In genomic region chr9:130939405-130939941, GRCh38 we compare ENCODE assay signal across 11 cellular contexts. TPM values are rescaled to one million over a fixed set of nuclear protein-coding genes. Genes with fewer than 3 reads are reported as not detected.
A peak's percentile ranks its signal among the peaks of the same experiment; 100 is the strongest.
DNase-seq lines count a peak whose midpoint lies in the region; ATAC-seq, FAIRE-seq and TF ChIP-seq lines count a peak whose summit lies in the region.
"Had no signal": no experiment of that assay in that cellular context is flagged by ENCODE, and none has a peak within 500 bp of the region (broad histone marks: within the 10 kb centered on the region; RNA-seq: fewer than 3 reads in every experiment).

No MANE protein-coding gene starts in this region.

- no peak for TF ChIP-seq RAD21 in K562 (CRISPR knock-in tag; conservative IDR thresholded peaks at IDR 0.05 in 1 of 2, IDR thresholded peaks at IDR 0.05 in 1 of 2)
- no peak for TF ChIP-seq RAD21 in HepG2 (CRISPR knock-in tag; IDR thresholded peaks at IDR 0.05)

- intact Hi-C loops in Right ventricle myocardium superior (cut with DNase I) = no loop called here
- intact Hi-C loops in K562 (cut with micrococcal nuclease) = no loop called here
- intact Hi-C loops in HepG2 (cut with micrococcal nuclease; ENCODE audit: unreplicated experiment) = no loop called here

- H3K4me3 ChIP-seq in cardiac muscle cell (peak overlapping the region; percentile 55), K562 (peak overlapping the region; percentile 41; the same call in 1 of the 2 replicates), HepG2 (replicated peaks in 1 of 3; ENCODE audit: insufficient read depth in 1 of 3, low read depth in 2 of 3, low read length in 3 of 3) (peak overlapping the region; percentile 51 to 68 (median 60); a peak in 4 of 6 replicates), urinary bladder (ENCODE audit: low read depth, low read length) (peak overlapping the region; percentile 36)

- no peak for FAIRE-seq in K562 (lab: Jason Lieb, UNC)
- FAIRE-seq in HepG2 (lab: Jason Lieb, UNC) = no peak

- peak overlapping the region in 1 of 2 experiments; percentile 18; a peak in 1 of 4 replicates for H3K9ac ChIP-seq in K562 (ENCODE audit: insufficient read depth in 1 of 2, low read depth in 2 of 2, low read length in 2 of 2)
- no peak overlapping the region for H3K9ac ChIP-seq in HepG2 (ENCODE audit: insufficient read depth, low read depth, low read length)

- TF ChIP-seq EP300 in K562 (IDR thresholded peaks at IDR 0.05; ENCODE audit: low read length) (no peak), HepG2 (IDR thresholded peaks at IDR 0.05; ENCODE audit: low read depth in 2 of 2, low read length in 2 of 2) (no peak), HepG2 (CRISPR knock-in tag; IDR thresholded peaks at IDR 0.05; ENCODE audit: borderline replicate concordance) (no peak)

- peak in 1 of 2 donors; percentile 54 for DNase-seq in cardiac muscle cell (ENCODE audit: low read depth in 1 of 2, low spot score in 1 of 2)
- DNase-seq in Right ventricle myocardium superior = no peak
- DNase-seq in K562 (ENCODE audit: extremely low read depth in 1 of 4, low spot score in 3 of 4) = peak in 1 of 4 experiments; percentile 62
- no peak for DNase-seq in HepG2 (ENCODE audit: low spot score)
- DNase-seq: midbrain had no signal

- no TSS peak for BruUV-seq in K562 (replicated peaks; lab: Mats Ljungman, UMichigan)
- BruUV-seq in HepG2 (replicated peaks; lab: Mats Ljungman, UMichigan) = no TSS peak

- H3K9me1 ChIP-seq in K562 (ENCODE audit: control insufficient read depth, insufficient read depth, low read length) = peaks cover 6% of the 10 kb centered on the region

- no peak for TF ChIP-seq POLR2A in K562 (conservative IDR thresholded peaks at IDR 0.05)
- TF ChIP-seq POLR2A in HepG2 (IDR thresholded peaks at IDR 0.05; ENCODE audit: insufficient read depth in 1 of 2, low read depth in 2 of 2, low read length in 2 of 2) = no peak

- CTCF ChIA-PET in K562 (lab: Yijun Ruan, JAX; ENCODE audit: low intra/inter-chr PET ratio) (interaction anchor here (2.5 to 6.7 kb wide), 3 partner anchors 73 to 238 kb away, joined by 10 to 135 read pairs (median 11); no protein-coding TSS in a partner anchor), HepG2 (lab: Yijun Ruan, JAX; ENCODE audit: low intra/inter-chr PET ratio, low total read pairs) (interaction anchor here (2.1 kb wide), 1 partner anchor 73 kb away, joined by 7 read pairs; no protein-coding TSS in a partner anchor)

- no peak for ATAC-seq in Right ventricle myocardium superior (ENCODE audit: poor library complexity)
- ATAC-seq in K562 = no peak
- peak; percentile 17; the same call in 1 of the 3 replicates for ATAC-seq in HepG2
- no peak for ATAC-seq in GM19328 (IDR thresholded peaks at IDR 0.05; ENCODE audit: unreplicated experiment)
- no peak for ATAC-seq in GM18873 (IDR thresholded peaks at IDR 0.05; ENCODE audit: low FRiP score, unreplicated experiment)
- no peak for ATAC-seq in GM19035 (IDR thresholded peaks at IDR 0.05; ENCODE audit: unreplicated experiment)

- H4K20me1 ChIP-seq in K562 (replicated peaks; ENCODE audit: control insufficient read depth, insufficient read depth, low read length) (peaks cover 71% of the 10 kb centered on the region), HepG2 (ENCODE audit: insufficient read depth, low read length) (peaks cover 13% of the 10 kb centered on the region; the same call in 1 of the 2 replicates)

- no peak overlapping the region for H3K27ac ChIP-seq in cardiac muscle cell
- H3K27ac ChIP-seq in K562 (ENCODE audit: extremely low read depth, low read depth, low read length) = no peak overlapping the region
- H3K27ac ChIP-seq in HepG2 (ENCODE audit: extremely low read length, insufficient read depth, low read length) = no peak overlapping the region
- no peak overlapping the region for H3K27ac ChIP-seq in urinary bladder (ENCODE audit: low read depth)

- in situ Hi-C loops in K562 (cut with MboI) (no loop called here), HepG2 (cut with HindIII; ENCODE audit: extremely low pct_ligation_motif_present, low pct_unique_long_range_greater_than_20kb) (no loop called here)

- H3K79me2 ChIP-seq in K562 (ENCODE audit: control insufficient read depth, insufficient read depth, low read length) (no peaks in the 10 kb centered on the region), HepG2 (ENCODE audit: insufficient read depth, low read length) (no peaks in the 10 kb centered on the region)

- POLR2A ChIA-PET in K562 (lab: Yijun Ruan, JAX) = interaction anchor here (0.6 to 1.0 kb wide), 7 partner anchors 13 to 104 kb away, joined by 3 to 5 read pairs (median 3); no protein-coding TSS in a partner anchor
- POLR2A ChIA-PET in HepG2 (lab: Yijun Ruan, JAX) = no interaction called here

- no peak for TF ChIP-seq CTCF in cardiac muscle cell (IDR thresholded peaks at IDR 0.05; ENCODE audit: low read depth, low read length)
- no peak for TF ChIP-seq CTCF in K562 (IDR thresholded peaks at IDR 0.05 in 2 of 3, conservative IDR thresholded peaks at IDR 0.05 in 1 of 3; ENCODE audit: insufficient read depth in 2 of 3, low read depth in 1 of 3, low read length in 3 of 3)
- TF ChIP-seq CTCF in HepG2 (CRISPR knock-in tag; IDR thresholded peaks at IDR 0.05) = no peak

- H3K4me2 ChIP-seq in K562 (ENCODE audit: insufficient read depth, low read length) = no peak overlapping the region
- H3K4me2 ChIP-seq in HepG2 (ENCODE audit: low read depth, low read length) = peak overlapping the region; percentile 66

- H3K27me3 ChIP-seq in cardiac muscle cell (peaks cover 54% of the 10 kb centered on the region), K562 (ENCODE audit: control insufficient read depth in 2 of 2, insufficient read depth in 2 of 2, low read length in 2 of 2) (peaks cover 66 to 90% of the 10 kb centered on the region in 2 experiments), HepG2 (ENCODE audit: control insufficient read depth in 1 of 2, insufficient read depth in 2 of 2, low read length in 2 of 2) (peaks cover 11 to 86% of the 10 kb centered on the region in 2 experiments)

- WGBS in K562 (ENCODE audit: insufficient coverage, low coverage, missing lambda C conversion rate) = 38% methylated on average over 69 of the region's 69 CpGs
- WGBS in HepG2 (ENCODE audit: low lambda C conversion rate) = no CpG with 5 or more reads among the region's 69 CpGs
- WGBS in urinary bladder = under 1% methylated on average over 69 of the region's 69 CpGs

- no peaks in the 10 kb centered on the region for H3K36me3 ChIP-seq in cardiac muscle cell
- H3K36me3 ChIP-seq in K562 (ENCODE audit: control insufficient read depth, insufficient read depth, low read length) = no peaks in the 10 kb centered on the region
- H3K36me3 ChIP-seq in HepG2 (replicated peaks in 1 of 2; ENCODE audit: control insufficient read depth in 1 of 2, insufficient read depth in 2 of 2, low read length in 2 of 2) = no peaks in the 10 kb centered on the region
- H3K36me3 ChIP-seq in urinary bladder (ENCODE audit: insufficient read depth) = no peaks in the 10 kb centered on the region

- H3K9me3 ChIP-seq in cardiac muscle cell (ENCODE audit: low read depth) (no peaks in the 10 kb centered on the region), K562 (replicated peaks; ENCODE audit: control insufficient read depth, insufficient read depth, low read depth, low read length) (no peaks in the 10 kb centered on the region), HepG2 (ENCODE audit: low read length) (no peaks in the 10 kb centered on the region)

- H2AFZ ChIP-seq in K562 (ENCODE audit: low read depth, low read length) (no peak overlapping the region), HepG2 (ENCODE audit: low read length) (no peak overlapping the region)

- H3K4me1 ChIP-seq in cardiac muscle cell (ENCODE audit: low read depth) (no peaks in the 10 kb centered on the region), K562 (replicated peaks in 1 of 2; ENCODE audit: control insufficient read depth in 2 of 2, insufficient read depth in 2 of 2, low read length in 2 of 2) (peaks cover 0 to 42% of the 10 kb centered on the region in 2 experiments; a peak in 3 of 5 replicates), HepG2 (ENCODE audit: insufficient read depth, low read length) (peaks cover 39% of the 10 kb centered on the region), urinary bladder (ENCODE audit: insufficient read depth) (no peaks in the 10 kb centered on the region)

RNA-seq across cellular contexts. Expression of gene FIBCD1, which starts 0.4 kb away (rescaled TPM):
- total RNA-seq in cardiac muscle cell (0.39 and 4.0 TPM in 2 replicates), Right ventricle myocardium superior (0.59 TPM), K562 (2014; rRNA removed) (1.00 and 2.1 TPM in 2 replicates), K562 (2014; rRNA removed; fragmentation: Illumina TruSeq; extraction: Trizol) (0.95 TPM in 1 of 2 replicates, not detected in the other), K562 (2015; rRNA removed; fragmentation: Illumina TruSeq; extraction: Trizol) (not detected in 2 replicates), K562 (2021) (0.71 and 1.5 TPM in 2 replicates), HepG2 (2016; rRNA removed; fragmentation: Illumina TruSeq; extraction: Trizol) (0.89 TPM in 1 of 2 replicates, not detected in the other), urinary bladder (0.16 TPM)
- polyA plus RNA-seq in cardiac muscle cell (0.24 and 0.43 TPM in 2 replicates), K562 (2011; rRNA removed) (0.79 and 1.2 TPM in 2 replicates), K562 (2014; fragmentation: Illumina TruSeq; extraction: Trizol) (not detected in 2 replicates), K562 (2014; fragmentation: Nextera tagmentation; extraction: Ambion mirVana) (not detected), K562 (2014; rRNA removed) (0.53 and 2.7 TPM in 2 replicates), HepG2 (2011; rRNA removed) (0.55 and 1.3 TPM in 2 replicates), urinary bladder (2.4 TPM)
- 0.21 TPM in 1 of 2 replicates, not detected in the other for total RNA-seq in K562 (2011; cell fraction: chromatin; rRNA removed; ENCODE audit: low replicate concordance)
- total RNA-seq in K562 (2011; cell fraction: nucleolus; rRNA removed) = not detected in 2 replicates
- not detected in 2 replicates for total RNA-seq in K562 (2011; cell fraction: nucleoplasm; rRNA removed)
- polyA plus RNA-seq in K562 (2011; cell fraction: cytosol; rRNA removed) = 2.1 and 3.8 TPM in 2 replicates
- 1.2 TPM in 2 replicates for polyA plus RNA-seq in K562 (2011; cell fraction: nucleus; rRNA removed)
- polyA plus RNA-seq in K562 (2012) = 0.91 and 1.3 TPM in 2 replicates
- not detected in 2 replicates for polyA minus RNA-seq in K562 (2011; rRNA and poly(A)+ RNA removed)
- polyA minus RNA-seq in K562 (2011; cell fraction: cytosol; rRNA and poly(A)+ RNA removed) = not detected in 2 replicates
- polyA minus RNA-seq in K562 (2011; cell fraction: nucleus; rRNA and poly(A)+ RNA removed) = 0.67 TPM in 1 of 2 replicates, not detected in the other
- 4.4 and 6.3 TPM in 2 replicates for total RNA-seq in HepG2 (2016; cell fraction: cytosol; rRNA removed; fragmentation: Illumina TruSeq; extraction: Trizol; ENCODE audit: low read depth)
- 0.74 and 1.1 TPM in 2 replicates for total RNA-seq in HepG2 (2016; cell fraction: insoluble cytoplasmic fraction; rRNA removed; fragmentation: Illumina TruSeq; extraction: Trizol)
- total RNA-seq in HepG2 (2016; cell fraction: membrane; rRNA removed; fragmentation: Illumina TruSeq; extraction: Trizol) = 2.3 and 4.5 TPM in 2 replicates
- 0.56 TPM in 1 of 2 replicates, not detected in the other for total RNA-seq in HepG2 (2016; cell fraction: nucleus; rRNA removed; fragmentation: Illumina TruSeq; extraction: Trizol)
- polyA plus RNA-seq in HepG2 (2011; cell fraction: cytosol; rRNA removed) = 0.55 and 1.1 TPM in 2 replicates
- 0.40 and 1.6 TPM in 2 replicates for polyA plus RNA-seq in HepG2 (2011; cell fraction: nucleus; rRNA removed)
- 0.09 TPM in 1 of 2 replicates, not detected in the other for polyA plus RNA-seq in HepG2 (2012)
- polyA plus RNA-seq in HepG2 (2016; cell fraction: cytosol; fragmentation: Illumina TruSeq; extraction: Trizol; ENCODE audit: low read depth) = 5.8 and 6.8 TPM in 2 replicates
- 0.68 TPM in 1 of 2 replicates, not detected in the other for polyA plus RNA-seq in HepG2 (2016; cell fraction: insoluble cytoplasmic fraction; fragmentation: Illumina TruSeq; extraction: Trizol; ENCODE audit: low read depth)
- 2.8 and 3.7 TPM in 2 replicates for polyA plus RNA-seq in HepG2 (2016; cell fraction: membrane; fragmentation: Illumina TruSeq; extraction: Trizol; ENCODE audit: low read depth)
- 0.70 and 1.6 TPM in 2 replicates for polyA plus RNA-seq in HepG2 (2016; cell fraction: nucleus; fragmentation: Illumina TruSeq; extraction: Trizol; ENCODE audit: insufficient read depth, low read depth)
- 0.92 and 8.0 TPM in 2 replicates for polyA minus RNA-seq in HepG2 (2011; rRNA and poly(A)+ RNA removed; ENCODE audit: low replicate concordance)
- 0.62 TPM in 1 of 2 replicates, not detected in the other for polyA minus RNA-seq in HepG2 (2011; cell fraction: cytosol; rRNA and poly(A)+ RNA removed)
- 1.3 TPM in 1 of 2 replicates, not detected in the other for polyA minus RNA-seq in HepG2 (2011; cell fraction: nucleus; rRNA and poly(A)+ RNA removed)
- total RNA-seq: activated CD4-positive, alpha-beta T cell treated with anti-CD3 and anti-CD28 coated beads, Interleukin-2, amount 10 ng/mL, durations not matched to agents 24 days and 14 days had no signal

RNA-seq across cellular contexts. Expression of gene QRFP, which starts 42.9 kb away (rescaled TPM):
- not detected in 2 replicates for total RNA-seq in cardiac muscle cell
- 0.45 TPM in 1 of 2 replicates, not detected in the other for polyA plus RNA-seq in cardiac muscle cell
- total RNA-seq in Right ventricle myocardium superior = not detected
- not detected in 2 replicates for total RNA-seq in K562 (2011; cell fraction: chromatin; rRNA removed; ENCODE audit: low replicate concordance)
- not detected in 2 replicates for total RNA-seq in K562 (2011; cell fraction: nucleolus; rRNA removed)
- total RNA-seq in K562 (2011; cell fraction: nucleoplasm; rRNA removed) = not detected in 2 replicates
- not detected in 2 replicates for total RNA-seq in K562 (2014; rRNA removed)
- total RNA-seq in K562 (2014; rRNA removed; fragmentation: Illumina TruSeq; extraction: Trizol) = not detected in 2 replicates
- not detected in 2 replicates for total RNA-seq in K562 (2015; rRNA removed; fragmentation: Illumina TruSeq; extraction: Trizol)
- total RNA-seq in K562 (2021) = not detected in 2 replicates
- polyA plus RNA-seq in K562 (2011; rRNA removed) = not detected in 2 replicates
- polyA plus RNA-seq in K562 (2011; cell fraction: cytosol; rRNA removed) = not detected in 2 replicates
- not detected in 2 replicates for polyA plus RNA-seq in K562 (2011; cell fraction: nucleus; rRNA removed)
- 0.51 and 0.70 TPM in 2 replicates for polyA plus RNA-seq in K562 (2012)
- polyA plus RNA-seq in K562 (2014; fragmentation: Illumina TruSeq; extraction: Trizol) = not detected in 2 replicates
- not detected for polyA plus RNA-seq in K562 (2014; fragmentation: Nextera tagmentation; extraction: Ambion mirVana)
- not detected in 2 replicates for polyA plus RNA-seq in K562 (2014; rRNA removed)
- not detected in 2 replicates for polyA minus RNA-seq in K562 (2011; rRNA and poly(A)+ RNA removed)
- not detected in 2 replicates for polyA minus RNA-seq in K562 (2011; cell fraction: cytosol; rRNA and poly(A)+ RNA removed)
- not detected in 2 replicates for polyA minus RNA-seq in K562 (2011; cell fraction: nucleus; rRNA and poly(A)+ RNA removed)
- total RNA-seq in HepG2 (2016; rRNA removed; fragmentation: Illumina TruSeq; extraction: Trizol) = not detected in 2 replicates
- total RNA-seq in HepG2 (2016; cell fraction: cytosol; rRNA removed; fragmentation: Illumina TruSeq; extraction: Trizol; ENCODE audit: low read depth) = not detected in 2 replicates
- total RNA-seq in HepG2 (2016; cell fraction: insoluble cytoplasmic fraction; rRNA removed; fragmentation: Illumina TruSeq; extraction: Trizol) = not detected in 2 replicates
- not detected in 2 replicates for total RNA-seq in HepG2 (2016; cell fraction: membrane; rRNA removed; fragmentation: Illumina TruSeq; extraction: Trizol)
- not detected in 2 replicates for total RNA-seq in HepG2 (2016; cell fraction: nucleus; rRNA removed; fragmentation: Illumina TruSeq; extraction: Trizol)
- polyA plus RNA-seq in HepG2 (2011; rRNA removed) = not detected in 2 replicates
- polyA plus RNA-seq in HepG2 (2011; cell fraction: cytosol; rRNA removed) = not detected in 2 replicates
- polyA plus RNA-seq in HepG2 (2011; cell fraction: nucleus; rRNA removed) = not detected in 2 replicates
- polyA plus RNA-seq in HepG2 (2012) = 0.15 TPM in 1 of 2 replicates, not detected in the other
- not detected in 2 replicates for polyA plus RNA-seq in HepG2 (2016; cell fraction: cytosol; fragmentation: Illumina TruSeq; extraction: Trizol; ENCODE audit: low read depth)
- polyA plus RNA-seq in HepG2 (2016; cell fraction: insoluble cytoplasmic fraction; fragmentation: Illumina TruSeq; extraction: Trizol; ENCODE audit: low read depth) = not detected in 2 replicates
- polyA plus RNA-seq in HepG2 (2016; cell fraction: membrane; fragmentation: Illumina TruSeq; extraction: Trizol; ENCODE audit: low read depth) = not detected in 2 replicates
- not detected in 2 replicates for polyA plus RNA-seq in HepG2 (2016; cell fraction: nucleus; fragmentation: Illumina TruSeq; extraction: Trizol; ENCODE audit: insufficient read depth, low read depth)
- polyA minus RNA-seq in HepG2 (2011; rRNA and poly(A)+ RNA removed; ENCODE audit: low replicate concordance) = not detected in 2 replicates
- polyA minus RNA-seq in HepG2 (2011; cell fraction: cytosol; rRNA and poly(A)+ RNA removed) = not detected in 2 replicates
- polyA minus RNA-seq in HepG2 (2011; cell fraction: nucleus; rRNA and poly(A)+ RNA removed) = not detected in 2 replicates
- not detected for total RNA-seq in urinary bladder
- polyA plus RNA-seq in urinary bladder = 0.15 TPM
- total RNA-seq: activated CD4-positive, alpha-beta T cell treated with anti-CD3 and anti-CD28 coated beads, Interleukin-2, amount 10 ng/mL, durations not matched to agents 24 days and 14 days; temporal lobe had no signal
